Comparison of ENCODE assay signal across 1 cellular context in the genomic region with DNA sequence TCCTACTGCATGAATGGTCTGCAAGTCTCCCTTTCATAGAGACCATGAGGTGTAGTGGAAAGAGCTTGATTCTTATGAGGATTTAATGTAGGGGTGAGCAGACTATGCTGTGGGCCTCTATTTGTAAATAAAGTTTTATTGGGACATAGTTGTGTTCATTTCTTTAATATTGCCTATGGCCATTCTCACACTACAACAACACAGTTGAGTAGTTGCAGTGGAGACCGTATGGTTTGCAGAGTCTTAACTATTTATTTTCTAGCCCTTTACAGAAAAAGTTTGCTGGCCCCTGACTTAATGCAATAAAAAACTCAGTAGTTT.
TF ChIP-seq lines count a peak whose summit lies in the region.

No MANE protein-coding gene starts in this region.

TF ChIP-seq in K562, 482 proteins besides CTCF, POLR2A, EP300 and RAD21:
- TF ChIP-seq ZBTB40 (IDR thresholded peaks at IDR 0.05), result peak; percentile 86
- TF ChIP-seq ZBTB40 (CRISPR knock-in tag; IDR thresholded peaks at IDR 0.05), result no peak
- no peak for TF ChIP-seq ZNF318 (IDR thresholded peaks at IDR 0.05; ENCODE audit: borderline replicate concordance in 1 of 2, low read depth in 1 of 2)
